ENCODE assay signal across 21 cellular contexts in genomic region chr3:106830334-106830733, GRCh38.
DNase-seq lines count a peak whose midpoint lies in the region; FAIRE-seq and TF ChIP-seq lines count a peak whose summit lies in the region.
"Had no signal": no experiment of that assay in that cellular context is flagged by ENCODE, and none has a peak within 500 bp of the region (broad histone marks: within the 10 kb centered on the region; RNA-seq: fewer than 3 reads in every experiment).

No MANE protein-coding gene starts in this region.

- H3K27me3 Mint-ChIP-seq in endodermal cell (ENCODE audit: insufficient read depth) (no peaks in the 10 kb centered on the region), Caco-2 (ENCODE audit: insufficient read depth, unreplicated experiment) (no peaks in the 10 kb centered on the region)
- H3K27me3 Mint-ChIP-seq: CD4-positive, alpha-beta memory T cell had no signal

- H2AFZ ChIP-seq in smooth muscle cell (ENCODE audit: low read depth) = no peak overlapping the region

- H3K27ac Mint-ChIP-seq in endodermal cell (peak overlapping the region; percentile 67), Caco-2 (ENCODE audit: unreplicated experiment) (no peak overlapping the region)
- H3K27ac Mint-ChIP-seq: CD4-positive, alpha-beta memory T cell; IgD-negative memory B cell had no signal

- DNase-seq in NCI-H748 (lab: John Stamatoyannopoulos, UW; ENCODE audit: unreplicated experiment) = peak; percentile 26
- no peak for DNase-seq in NCI-H748 treated with DMSO at 0.1 percent for 48 hours (lab: John Stamatoyannopoulos, UW)
- peak; percentile 68 for DNase-seq in endodermal cell
- DNase-seq in iPS-NIHi11 (ENCODE audit: low spot score) = peak; percentile 39
- DNase-seq in smooth muscle cell (lab: John Stamatoyannopoulos, UW; ENCODE audit: unreplicated experiment) = no peak
- DNase-seq in small intestine = no peak
- DNase-seq in Caco-2 = no peak
- no peak for DNase-seq in SJCRH30
- DNase-seq: ACHN; Calu3; CD4-positive, alpha-beta memory T cell; DMS153; MV-4-11; NCI-H1105 treated with DMSO at 0.1 percent for 48 hours; NCI-H2029 treated with DMSO at 0.1 percent for 48 hours; NCI-H345; NCI-H524 had no signal

- H3K4me3 ChIP-seq in endodermal cell (ENCODE audit: low read length) (peak overlapping the region; percentile 42), smooth muscle cell (no peak overlapping the region), small intestine (ENCODE audit: low read depth in 1 of 2, low read length in 2 of 2) (no peak overlapping the region), Caco-2 (ENCODE audit: low read depth, low read length) (no peak overlapping the region), SJCRH30 (no peak overlapping the region)
- H3K4me3 ChIP-seq: BLaER1 had no signal

- peak overlapping the region; percentile 76 for H3K4me2 ChIP-seq in smooth muscle cell
- H3K4me2 ChIP-seq: BLaER1 had no signal

- H3K4me3 Mint-ChIP-seq in endodermal cell (no peak overlapping the region), Caco-2 (ENCODE audit: unreplicated experiment) (no peak overlapping the region)
- H3K4me3 Mint-ChIP-seq: CD4-positive, alpha-beta memory T cell; IgD-negative memory B cell had no signal

- peaks cover 18% of the 10 kb centered on the region for H3K36me3 Mint-ChIP-seq in endodermal cell (ENCODE audit: low read depth)
- H3K36me3 Mint-ChIP-seq in Caco-2 (ENCODE audit: insufficient read depth, unreplicated experiment) = no peaks in the 10 kb centered on the region
- H3K36me3 Mint-ChIP-seq: CD4-positive, alpha-beta memory T cell; IgD-negative memory B cell had no signal

- no TSS peak for BruUV-seq in Caco-2 (replicated peaks; lab: Mats Ljungman, UMichigan)

- no peaks in the 10 kb centered on the region for H4K20me1 ChIP-seq in smooth muscle cell (ENCODE audit: low read depth)
- H4K20me1 ChIP-seq: BLaER1 had no signal

- H3K4me1 ChIP-seq in endodermal cell (ENCODE audit: control insufficient read depth, insufficient read depth, low read length) (peaks cover 16% of the 10 kb centered on the region), smooth muscle cell (ENCODE audit: low read depth) (peaks cover 40% of the 10 kb centered on the region), small intestine (ENCODE audit: control insufficient read depth in 2 of 2, insufficient read depth in 1 of 2, low read depth in 1 of 2, low read length in 1 of 2) (no peaks in the 10 kb centered on the region), Caco-2 (no peaks in the 10 kb centered on the region), SJCRH30 (peaks cover 48% of the 10 kb centered on the region)

- WGBS in endodermal cell (ENCODE audit: insufficient coverage in 1 of 2, insufficient read length in 1 of 2), 2 experiments = 43 to 55% methylated on average over 2 of the region's 2 CpGs
- 61% methylated on average over 2 of the region's 2 CpGs for WGBS in smooth muscle cell (ENCODE audit: low lambda C conversion rate)
- WGBS in small intestine, 3 donors = 51 to 70% (median 57%) methylated on average over 2 of the region's 2 CpGs

- H3K36me3 ChIP-seq in endodermal cell (ENCODE audit: control insufficient read depth, insufficient read depth, low read length) (no peaks in the 10 kb centered on the region), smooth muscle cell (ENCODE audit: low read depth) (peaks cover 5% of the 10 kb centered on the region), small intestine (ENCODE audit: control insufficient read depth in 2 of 2, insufficient read depth in 2 of 2, low read length in 2 of 2) (no peaks in the 10 kb centered on the region), Caco-2 (ENCODE audit: control insufficient read depth, insufficient read depth, low read length) (no peaks in the 10 kb centered on the region), SJCRH30 (no peaks in the 10 kb centered on the region)
- H3K36me3 ChIP-seq: BLaER1 had no signal

- peaks cover 47% of the 10 kb centered on the region for H3K4me1 Mint-ChIP-seq in endodermal cell
- H3K4me1 Mint-ChIP-seq in Caco-2 (ENCODE audit: low read depth, unreplicated experiment) = no peaks in the 10 kb centered on the region

- no peak for FAIRE-seq in small intestine (lab: Jason Lieb, UNC)
- FAIRE-seq: GM12892 had no signal

- CTCF ChIA-PET in Caco-2 (lab: Charles Lee) = no interaction called here

- no peak for TF ChIP-seq CTCF in endodermal cell (conservative IDR thresholded peaks at IDR 0.05)
- TF ChIP-seq CTCF in smooth muscle cell (IDR thresholded peaks at IDR 0.05; ENCODE audit: borderline replicate concordance, insufficient read depth, poor library complexity, severe bottlenecking) = no peak
- no peak for TF ChIP-seq CTCF in Caco-2 (IDR thresholded peaks at IDR 0.05; ENCODE audit: insufficient read depth in 1 of 2, low read depth in 1 of 2, low read length in 1 of 2, severe bottlenecking in 1 of 2, unreplicated experiment in 1 of 2)

- POLR2A ChIA-PET in Caco-2 (lab: Charles Lee) = no interaction called here

- intact Hi-C loops in Caco-2 (cut with micrococcal nuclease; ENCODE audit: unreplicated experiment) = no loop called here

- no peaks in the 10 kb centered on the region for H3K79me2 ChIP-seq in smooth muscle cell (ENCODE audit: low read depth)

- H3F3A ChIP-seq in smooth muscle cell (ENCODE audit: low read depth) = peaks cover 7% of the 10 kb centered on the region

- H3K9ac ChIP-seq in endodermal cell (ENCODE audit: extremely low read depth, low read length, poor library complexity, severe bottlenecking) (no peak overlapping the region), smooth muscle cell (ENCODE audit: low read depth) (no peak overlapping the region)
- H3K9ac ChIP-seq: BLaER1 had no signal

- peaks cover 44% of the 10 kb centered on the region for H3K9me3 ChIP-seq in endodermal cell (ENCODE audit: control insufficient read depth, low read length)
- H3K9me3 ChIP-seq in smooth muscle cell (replicated peaks; ENCODE audit: low read depth) = peaks cover 17% of the 10 kb centered on the region
- no peaks in the 10 kb centered on the region for H3K9me3 ChIP-seq in small intestine (ENCODE audit: control insufficient read depth, low read depth)
- H3K9me3 ChIP-seq in Caco-2 = no peaks in the 10 kb centered on the region
- H3K9me3 ChIP-seq in SJCRH30 (replicated peaks) = peaks cover 3% of the 10 kb centered on the region; the same call in 1 of the 2 replicates

- H3K9me3 Mint-ChIP-seq in endodermal cell (peaks cover 38% of the 10 kb centered on the region), Caco-2 (ENCODE audit: unreplicated experiment) (no peaks in the 10 kb centered on the region)

- H3K27me3 ChIP-seq in endodermal cell (ENCODE audit: control insufficient read depth, insufficient read depth, low read length, poor library complexity, severe bottlenecking) = no peaks in the 10 kb centered on the region
- no peaks in the 10 kb centered on the region for H3K27me3 ChIP-seq in smooth muscle cell (ENCODE audit: low read depth)
- H3K27me3 ChIP-seq in small intestine (ENCODE audit: control insufficient read depth in 2 of 2, insufficient read depth in 2 of 2, low read length in 2 of 2) = no peaks in the 10 kb centered on the region
- no peaks in the 10 kb centered on the region for H3K27me3 ChIP-seq in Caco-2 (replicated peaks; ENCODE audit: control insufficient read depth, insufficient read depth, low read length)
- no peaks in the 10 kb centered on the region for H3K27me3 ChIP-seq in SJCRH30
- H3K27me3 ChIP-seq: BLaER1 had no signal

- no peak overlapping the region for H3K27ac ChIP-seq in endodermal cell (ENCODE audit: low read depth, low read length)
- peak overlapping the region; percentile 95 for H3K27ac ChIP-seq in smooth muscle cell (ENCODE audit: low read depth)
- H3K27ac ChIP-seq in small intestine (ENCODE audit: low read depth in 1 of 2, low read length in 1 of 2) = no peak overlapping the region
- no peak overlapping the region for H3K27ac ChIP-seq in SJCRH30
- H3K27ac ChIP-seq: 22Rv1, BLaER1 had no signal

Comparison
In these comparisons a context has a peak if more than half of its experiments do, and no peak if none do; other contexts are left out.
1. DNase-seq: peak in NCI-H748 (single experiment), endodermal cell (single experiment) and iPS-NIHi11 (single experiment); none in NCI-H748 treated with DMSO at 0.1 percent for 48 hours (single experiment), smooth muscle cell (single experiment), small intestine (single experiment), Caco-2 (0 of 2) and SJCRH30 (0 of 2).